ENCODE assay signal across 24 cellular contexts in the genomic region with DNA sequence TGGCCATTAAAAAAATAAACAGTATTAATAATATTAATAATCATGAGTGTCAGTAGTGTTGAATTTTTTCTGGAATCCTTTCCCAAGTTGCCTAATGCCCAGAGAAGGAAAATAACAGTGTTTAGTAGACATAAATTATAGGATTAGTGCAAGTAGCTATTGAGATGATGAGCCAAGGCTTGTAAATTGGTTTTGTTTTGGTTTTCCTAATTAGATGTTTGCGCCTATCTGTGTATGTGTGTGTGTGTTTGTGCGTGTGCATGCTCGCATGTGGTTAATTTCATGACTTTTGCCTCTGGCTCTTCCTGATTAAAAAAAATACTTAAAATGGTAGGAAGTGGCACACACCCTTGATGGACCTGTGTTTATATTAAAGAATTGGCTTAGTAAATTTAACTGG. TPM values are rescaled to one million over a fixed set of nuclear protein-coding genes. Genes with fewer than 3 reads are reported as not detected.
DNase-seq lines count a peak whose midpoint lies in the region; ATAC-seq, FAIRE-seq and TF ChIP-seq lines count a peak whose summit lies in the region.
"Had no signal": no experiment of that assay in that cellular context is flagged by ENCODE, and none has a peak within 500 bp of the region (broad histone marks: within the 10 kb centered on the region; RNA-seq: fewer than 3 reads in every experiment).

No MANE protein-coding gene starts in this region.

- H3K27me3 ChIP-seq in GM23338 (ENCODE audit: insufficient read depth) (no peaks in the 10 kb centered on the region), endothelial cell of umbilical vein (ENCODE audit: control insufficient read depth in 2 of 2, insufficient read depth in 2 of 2, low read length in 2 of 2) (no peaks in the 10 kb centered on the region)
- H3K27me3 ChIP-seq: BLaER1, SJSA1, tibial artery had no signal

- H3K27ac Mint-ChIP-seq in GM23338, result peak overlapping the region; percentile 62
- peak overlapping the region in 2 of 3 experiments; percentile 24 to 39 for H3K27ac Mint-ChIP-seq in nephron
- H3K27ac Mint-ChIP-seq in T-helper 17 cell, result no peak overlapping the region
- H3K27ac Mint-ChIP-seq: activated naive CD4-positive, alpha-beta T cell treated with anti-CD3 and anti-CD28 coated beads, Interleukin-2, amount 10 ng/mL, durations not matched to agents 7 days and 5 days; brain; mesothelial cell of epicardium; naive B cell; stimulated activated naive CD8-positive, alpha-beta T cell treated with anti-CD3 and anti-CD28 coated beads, Interleukin-15, amount 100 ng/mL, for 72 hours; T-cell had no signal

- peak overlapping the region; percentile 91 for H3K27ac ChIP-seq in GM23338 (ENCODE audit: low read depth)
- H3K27ac ChIP-seq in endothelial cell of umbilical vein (ENCODE audit: insufficient read depth, low read depth, low read length), result no peak overlapping the region
- H3K27ac ChIP-seq: BLaER1, SJSA1, tibial artery had no signal

- no peak for DNase-seq in GM23338 (ENCODE audit: low spot score)
- DNase-seq in M059J (ENCODE audit: low read depth), result peak; percentile 6
- DNase-seq in endothelial cell of umbilical vein (ENCODE audit: low read depth, low spot score), result no peak
- no peak for DNase-seq in ureter (ENCODE audit: low spot score)
- DNase-seq in T-helper 17 cell, result no peak
- DNase-seq in pons (ENCODE audit: low spot score), result no peak
- DNase-seq: activated CD4-positive, alpha-beta T cell treated with anti-CD3 and anti-CD28 coated beads, Interleukin-2, amount 50 U/mL, for 4 hours; activated naive CD4-positive, alpha-beta T cell treated with anti-CD3 and anti-CD28 coated beads, Interleukin-2, amount 10 ng/mL, durations not matched to agents 7 days and 5 days; cerebellar nuclear complex; DMS79; GDM1; glutamatergic neuron; naive B cell; NCI-H1930; occipital lobe; stimulated activated naive CD8-positive, alpha-beta T cell treated with anti-CD3 and anti-CD28 coated beads, Interleukin-15, amount 100 ng/mL, for 72 hours; T-cell; tibial artery had no signal

- POLR2A ChIA-PET in endothelial cell of umbilical vein (lab: Charles Lee), result no interaction called here

- H3K4me1 ChIP-seq in GM23338 (ENCODE audit: insufficient read depth) (peaks cover 30% of the 10 kb centered on the region), endothelial cell of umbilical vein (ENCODE audit: control insufficient read depth, extremely low read depth, insufficient read depth, low read length) (peaks cover 31% of the 10 kb centered on the region)
- H3K4me1 ChIP-seq: BLaER1, SJSA1 had no signal

- H3K4me2 ChIP-seq in GM23338 (peak overlapping the region; percentile 74), endothelial cell of umbilical vein (ENCODE audit: insufficient read depth, low read length) (peak overlapping the region; percentile 26)
- H3K4me2 ChIP-seq: BLaER1 had no signal

- H3K36me3 Mint-ChIP-seq in GM23338 (ENCODE audit: low read depth) (peaks cover 4% of the 10 kb centered on the region), nephron (ENCODE audit: low read depth) (peaks cover 4% of the 10 kb centered on the region), T-helper 17 cell (ENCODE audit: low read depth) (peaks cover 4% of the 10 kb centered on the region)
- H3K36me3 Mint-ChIP-seq: activated naive CD4-positive, alpha-beta T cell treated with anti-CD3 and anti-CD28 coated beads, Interleukin-2, amount 10 ng/mL, durations not matched to agents 7 days and 5 days; naive B cell had no signal

- intact Hi-C loops in endothelial cell of umbilical vein (cut with micrococcal nuclease), result loop anchor here (2.0 kb wide), 1 partner anchor 32 kb away; no protein-coding TSS in a partner anchor

- peaks cover 11% of the 10 kb centered on the region for H3K27me3 Mint-ChIP-seq in GM23338 (ENCODE audit: insufficient read depth, low read depth, poor library complexity)
- H3K27me3 Mint-ChIP-seq in nephron (ENCODE audit: low read depth), result peaks cover 10% of the 10 kb centered on the region
- no peaks in the 10 kb centered on the region for H3K27me3 Mint-ChIP-seq in T-helper 17 cell
- H3K27me3 Mint-ChIP-seq: activated naive CD4-positive, alpha-beta T cell treated with anti-CD3 and anti-CD28 coated beads, Interleukin-2, amount 10 ng/mL, durations not matched to agents 7 days and 5 days; naive B cell; stimulated activated naive CD8-positive, alpha-beta T cell treated with anti-CD3 and anti-CD28 coated beads, Interleukin-15, amount 100 ng/mL, for 72 hours; T-cell had no signal

- peak overlapping the region; percentile 29; the same call in 2 of the 3 replicates for H3K4me3 Mint-ChIP-seq in GM23338
- no peak overlapping the region for H3K4me3 Mint-ChIP-seq in nephron
- no peak overlapping the region for H3K4me3 Mint-ChIP-seq in T-helper 17 cell
- H3K4me3 Mint-ChIP-seq: activated naive CD4-positive, alpha-beta T cell treated with anti-CD3 and anti-CD28 coated beads, Interleukin-2, amount 10 ng/mL, durations not matched to agents 7 days and 5 days; brain; mesothelial cell of epicardium; stimulated activated naive CD8-positive, alpha-beta T cell treated with anti-CD3 and anti-CD28 coated beads, Interleukin-15, amount 100 ng/mL, for 72 hours; T-cell had no signal

- H3K9me3 Mint-ChIP-seq in GM23338 (0 out of 3 replicates have a peak, but pooled peaks cover 1% of the 10 kb centered on the region), nephron (peaks cover 1% of the 10 kb centered on the region)
- H3K9me3 Mint-ChIP-seq: activated naive CD4-positive, alpha-beta T cell treated with anti-CD3 and anti-CD28 coated beads, Interleukin-2, amount 10 ng/mL, durations not matched to agents 7 days and 5 days; stimulated activated naive CD8-positive, alpha-beta T cell treated with anti-CD3 and anti-CD28 coated beads, Interleukin-15, amount 100 ng/mL, for 72 hours; T-cell had no signal

- TF ChIP-seq CTCF in GM23338 (conservative IDR thresholded peaks at IDR 0.05; ENCODE audit: low read depth in 2 of 2) (no peak), endothelial cell of umbilical vein (IDR thresholded peaks at IDR 0.05; ENCODE audit: extremely low read depth in 1 of 2, insufficient read depth in 1 of 2, low read depth in 1 of 2, low read length in 2 of 2) (no peak), nephron (IDR thresholded peaks at IDR 0.05; ENCODE audit: unreplicated experiment in 3 of 3) (no peak)

- H2AFZ ChIP-seq in GM23338 (no peak overlapping the region), endothelial cell of umbilical vein (ENCODE audit: low read depth, low read length) (no peak overlapping the region)

- H3K4me1 Mint-ChIP-seq in GM23338 (peaks cover 38% of the 10 kb centered on the region), nephron (peaks cover 24% of the 10 kb centered on the region), T-helper 17 cell (peaks cover 2% of the 10 kb centered on the region)
- H3K4me1 Mint-ChIP-seq: activated naive CD4-positive, alpha-beta T cell treated with anti-CD3 and anti-CD28 coated beads, Interleukin-2, amount 10 ng/mL, durations not matched to agents 7 days and 5 days; naive B cell; stimulated activated naive CD8-positive, alpha-beta T cell treated with anti-CD3 and anti-CD28 coated beads, Interleukin-15, amount 100 ng/mL, for 72 hours; T-cell had no signal

- FAIRE-seq in endothelial cell of umbilical vein (lab: Jason Lieb, UNC), result no peak
- FAIRE-seq: HepG2 had no signal

- TF ChIP-seq POLR2A in endothelial cell of umbilical vein (IDR thresholded peaks at IDR 0.05; ENCODE audit: low read depth, low read length), result no peak

- no peak overlapping the region for H3K9ac ChIP-seq in endothelial cell of umbilical vein (replicated peaks; ENCODE audit: extremely low read depth, insufficient read depth, low read length)
- H3K9ac ChIP-seq: BLaER1 had no signal

- H3K36me3 ChIP-seq in GM23338 (ENCODE audit: insufficient read depth), result no peaks in the 10 kb centered on the region
- no peaks in the 10 kb centered on the region for H3K36me3 ChIP-seq in endothelial cell of umbilical vein (ENCODE audit: control insufficient read depth in 2 of 2, extremely low read depth in 1 of 2, insufficient read depth in 2 of 2, low read length in 2 of 2)
- H3K36me3 ChIP-seq: SJSA1, tibial artery had no signal

- H3K79me2 ChIP-seq in GM23338 (replicated peaks; ENCODE audit: insufficient read depth), result no peaks in the 10 kb centered on the region
- no peaks in the 10 kb centered on the region for H3K79me2 ChIP-seq in endothelial cell of umbilical vein (ENCODE audit: control insufficient read depth, insufficient read depth, low read length)

- dilution Hi-C loops in endothelial cell of umbilical vein (cut with MboI; ENCODE audit: extremely low pct_ligation_motif_present, low sequenced_read_pairs), result no loop called here

- H3K9me3 ChIP-seq in endothelial cell of umbilical vein (replicated peaks; ENCODE audit: control insufficient read depth, insufficient read depth, low read length), result no peaks in the 10 kb centered on the region
- H3K9me3 ChIP-seq in T-helper 17 cell (ENCODE audit: control insufficient read depth, low read length, poor library complexity, severe bottlenecking), result no peaks in the 10 kb centered on the region
- H3K9me3 ChIP-seq: BLaER1, SJSA1, tibial artery had no signal

- H3K9me1 ChIP-seq in endothelial cell of umbilical vein (replicated peaks; ENCODE audit: control insufficient read depth, extremely low read depth, insufficient read depth, low read length), result peaks cover 2% of the 10 kb centered on the region

- CTCF ChIA-PET in endothelial cell of umbilical vein (lab: Charles Lee), result no interaction called here

- H3F3A ChIP-seq in GM23338 (replicated peaks; ENCODE audit: low read depth), result 0 out of 2 replicates have a peak, but pooled peaks cover 3% of the 10 kb centered on the region

- H4K20me1 ChIP-seq in GM23338 (replicated peaks; ENCODE audit: insufficient read depth), result no peaks in the 10 kb centered on the region
- no peaks in the 10 kb centered on the region for H4K20me1 ChIP-seq in endothelial cell of umbilical vein (replicated peaks; ENCODE audit: control insufficient read depth, extremely low read depth, insufficient read depth, low read length)
- H4K20me1 ChIP-seq: BLaER1 had no signal

- ATAC-seq in GM23338 (no peak), T-helper 17 cell (no peak)
- ATAC-seq: HepG2; stimulated activated naive CD8-positive, alpha-beta T cell treated with anti-CD3 and anti-CD28 coated beads, Interleukin-15, amount 100 ng/mL, for 72 hours; T-cell had no signal

- H3K9me2 ChIP-seq in GM23338 (ENCODE audit: insufficient read depth), result 0 out of 2 replicates have a peak, but pooled peaks cover 4% of the 10 kb centered on the region

- H3K4me3 ChIP-seq in GM23338, result no peak overlapping the region
- H3K4me3 ChIP-seq in endothelial cell of umbilical vein (replicated peaks in 1 of 3; ENCODE audit: insufficient read depth in 1 of 3, low read depth in 1 of 3, low read length in 3 of 3), result no peak overlapping the region
- H3K4me3 ChIP-seq: BLaER1, SJSA1, tibial artery had no signal

- BruUV-seq in endothelial cell of umbilical vein (replicated peaks; lab: Mats Ljungman, UMichigan), result no TSS peak

RNA-seq across cellular contexts. Expression of gene FXN, which starts 55.4 kb away (rescaled TPM):
- 17.8 and 26.1 TPM in 2 replicates for total RNA-seq in GM23338 (2014; rRNA removed; shearing (Covaris generic))
- polyA plus RNA-seq in GM23338 (2016; fragmentation: Nextera tagmentation; extraction: Ambion mirVana) (55.0 and 66.4 TPM in 2 replicates), endothelial cell of umbilical vein (13.0 and 18.2 TPM in 2 replicates)
- 6.3 and 7.4 TPM in 2 replicates for total RNA-seq in M059J (2014; rRNA removed; shearing (Covaris generic))
- total RNA-seq in endothelial cell of umbilical vein (17.1 and 21.2 TPM in 2 replicates), ureter (17.5 TPM), T-helper 17 cell (10 to 100 TPM; 11.7 to 16.2 TPM)
- polyA plus RNA-seq in endothelial cell of umbilical vein (2011; cell fraction: cytosol; rRNA removed), result 22.9 and 24.8 TPM in 2 replicates
- 9.9 and 10.9 TPM in 2 replicates for polyA plus RNA-seq in endothelial cell of umbilical vein (2011; cell fraction: nucleus; rRNA removed)
- 28.2 and 40.7 TPM in 2 replicates for polyA plus RNA-seq in endothelial cell of umbilical vein (2012)
- polyA minus RNA-seq in endothelial cell of umbilical vein, result 9.6 and 12.0 TPM in 2 replicates
- 5.2 TPM for polyA minus RNA-seq in endothelial cell of umbilical vein (2011; cell fraction: cytosol; rRNA and poly(A)+ RNA removed)
- polyA minus RNA-seq in endothelial cell of umbilical vein (2011; cell fraction: nucleus; rRNA and poly(A)+ RNA removed), result 3.9 and 5.1 TPM in 2 replicates
